Comparison of ENCODE assay signal across 24 cellular contexts in the genomic region with DNA sequence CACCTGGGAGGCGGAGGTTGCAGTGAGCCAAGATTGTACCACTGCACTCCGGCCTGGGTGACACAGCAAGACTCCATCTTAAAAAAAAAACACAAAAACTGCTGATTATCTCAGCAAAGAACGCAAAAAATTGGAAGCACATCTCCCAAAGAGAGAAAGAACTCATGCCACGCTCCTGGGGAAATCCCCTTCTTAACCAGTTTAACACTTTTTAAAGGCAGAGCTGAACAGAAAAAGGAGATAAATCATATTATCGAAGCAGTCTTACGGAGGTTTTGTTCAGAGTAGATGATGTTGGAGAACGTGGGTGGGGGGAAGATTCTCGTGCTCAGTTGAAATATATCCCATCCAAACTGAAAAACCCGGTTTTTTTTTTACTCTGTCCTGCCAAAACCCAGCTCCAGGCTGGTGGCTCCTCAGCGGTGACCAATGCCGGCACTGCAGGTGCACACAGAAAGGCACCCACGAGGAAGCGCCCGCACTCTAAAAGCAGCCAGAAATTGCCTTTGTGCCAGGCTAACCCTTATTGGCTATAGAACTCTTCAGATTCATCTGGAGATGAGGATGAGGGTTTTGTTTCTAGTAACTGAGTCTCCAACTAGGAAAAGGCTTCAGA.
DNase-seq lines count a peak whose midpoint lies in the region; ATAC-seq and TF ChIP-seq lines count a peak whose summit lies in the region.
"Had no signal": no experiment of that assay in that cellular context is flagged by ENCODE, and none has a peak within 500 bp of the region (broad histone marks: within the 10 kb centered on the region; RNA-seq: fewer than 3 reads in every experiment).

No MANE protein-coding gene starts in this region.

- no peaks in the 10 kb centered on the region for H3K9me3 ChIP-seq in OCI-LY3 (ENCODE audit: insufficient read depth, low read length)
- H3K9me3 ChIP-seq: pancreas, sigmoid colon, SJCRH30, thoracic aorta had no signal

- H3K4me2 ChIP-seq in OCI-LY3 (ENCODE audit: low read length) = peak overlapping the region; percentile 100

- peaks cover 37% of the 10 kb centered on the region for H3K4me1 ChIP-seq in OCI-LY3 (ENCODE audit: low read length)
- H3K4me1 ChIP-seq: pancreas, sigmoid colon had no signal

- peak overlapping the region; percentile 73 for H3K27ac ChIP-seq in OCI-LY3 (ENCODE audit: low read length)
- H3K27ac ChIP-seq: GM23248, pancreas, sigmoid colon, SJCRH30, thoracic aorta had no signal

- H3K27ac Mint-ChIP-seq in activated CD4-positive, alpha-beta memory T cell treated with anti-CD3 and anti-CD28 coated beads for 36 hours = peak overlapping the region; percentile 74
- no peak overlapping the region for H3K27ac Mint-ChIP-seq in activated CD4-positive, alpha-beta memory T cell treated with anti-CD3 and anti-CD28 coated beads, Interleukin-2, amount 10 ng/mL, durations not matched to agents 7 days and 5 days
- H3K27ac Mint-ChIP-seq in activated naive CD4-positive, alpha-beta T cell treated with anti-CD3 and anti-CD28 coated beads, Interleukin-2, amount 50 U/mL, for 72 hours = peak overlapping the region in 1 of 2 donors; percentile 83
- peak overlapping the region; percentile 71 for H3K27ac Mint-ChIP-seq in stimulated activated memory B cell treated with anti-CD40 and anti-IgM and Interleukin-4, amounts not matched to agents 10 μg/mL and 1 μg/mL and 100 μg/mL, for 72 hours

- no peaks in the 10 kb centered on the region for H3K9me3 Mint-ChIP-seq in activated CD4-positive, alpha-beta memory T cell treated with anti-CD3 and anti-CD28 coated beads for 36 hours
- peaks cover 3% of the 10 kb centered on the region for H3K9me3 Mint-ChIP-seq in activated CD4-positive, alpha-beta memory T cell treated with anti-CD3 and anti-CD28 coated beads, Interleukin-2, amount 10 ng/mL, durations not matched to agents 7 days and 5 days
- peaks cover 4 to 10% of the 10 kb centered on the region in 2 donors for H3K9me3 Mint-ChIP-seq in activated naive CD4-positive, alpha-beta T cell treated with anti-CD3 and anti-CD28 coated beads, Interleukin-2, amount 50 U/mL, for 72 hours
- no peaks in the 10 kb centered on the region for H3K9me3 Mint-ChIP-seq in stimulated activated memory B cell treated with anti-CD40 and anti-IgM and Interleukin-4, amounts not matched to agents 10 μg/mL and 1 μg/mL and 100 μg/mL, for 72 hours

- no peaks in the 10 kb centered on the region for H3K27me3 Mint-ChIP-seq in activated CD4-positive, alpha-beta memory T cell treated with anti-CD3 and anti-CD28 coated beads for 36 hours
- H3K27me3 Mint-ChIP-seq in activated CD4-positive, alpha-beta memory T cell treated with anti-CD3 and anti-CD28 coated beads, Interleukin-2, amount 10 ng/mL, durations not matched to agents 7 days and 5 days = no peaks in the 10 kb centered on the region
- peaks cover 9% of the 10 kb centered on the region for H3K27me3 Mint-ChIP-seq in stimulated activated memory B cell treated with anti-CD40 and anti-IgM and Interleukin-4, amounts not matched to agents 10 μg/mL and 1 μg/mL and 100 μg/mL, for 72 hours

- TF ChIP-seq CTCF in OCI-LY3 (IDR thresholded peaks at IDR 0.05; ENCODE audit: low read depth, low read length) = no peak

- H4K20me1 ChIP-seq in OCI-LY3 (ENCODE audit: insufficient read depth, low read length) = no peaks in the 10 kb centered on the region

- peak overlapping the region; percentile 16; the same call in 1 of the 2 replicates for H3K9ac ChIP-seq in OCI-LY3 (ENCODE audit: low read length)
- H3K9ac ChIP-seq: GM23248 had no signal

- peak; percentile 28 to 34 for ATAC-seq in activated naive CD4-positive, alpha-beta T cell treated with anti-CD3 and anti-CD28 coated beads, Interleukin-2, amount 50 U/mL, for 72 hours
- no peak for ATAC-seq in stimulated activated memory B cell treated with anti-CD40 and anti-IgM and Interleukin-4, amounts not matched to agents 10 μg/mL and 1 μg/mL and 100 μg/mL, for 72 hours
- ATAC-seq in HG02588 (IDR thresholded peaks at IDR 0.05; ENCODE audit: unreplicated experiment) (no peak), HG02610 (IDR thresholded peaks at IDR 0.05; ENCODE audit: unreplicated experiment) (no peak), HG03097 (IDR thresholded peaks at IDR 0.05; ENCODE audit: low FRiP score, unreplicated experiment) (no peak)

- no peaks in the 10 kb centered on the region for H3K36me3 Mint-ChIP-seq in activated CD4-positive, alpha-beta memory T cell treated with anti-CD3 and anti-CD28 coated beads for 36 hours
- H3K36me3 Mint-ChIP-seq in activated CD4-positive, alpha-beta memory T cell treated with anti-CD3 and anti-CD28 coated beads, Interleukin-2, amount 10 ng/mL, durations not matched to agents 7 days and 5 days (ENCODE audit: low read depth) = peaks cover 3% of the 10 kb centered on the region
- H3K36me3 Mint-ChIP-seq in activated naive CD4-positive, alpha-beta T cell treated with anti-CD3 and anti-CD28 coated beads, Interleukin-2, amount 50 U/mL, for 72 hours = peaks cover 0 to 13% of the 10 kb centered on the region in 2 donors
- H3K36me3 Mint-ChIP-seq in stimulated activated memory B cell treated with anti-CD40 and anti-IgM and Interleukin-4, amounts not matched to agents 10 μg/mL and 1 μg/mL and 100 μg/mL, for 72 hours = no peaks in the 10 kb centered on the region
- H3K36me3 Mint-ChIP-seq: naive B cell had no signal

- CTCF ChIA-PET in activated CD4-positive, alpha-beta memory T cell treated with anti-CD3 and anti-CD28 coated beads for 36 hours (lab: Charles Lee) = interaction anchor here (0.6 to 3.3 kb wide), 5 partner anchors 9 to 673 kb away, joined by 3 to 17 read pairs (median 9); no protein-coding TSS in a partner anchor
- CTCF ChIA-PET in activated CD4-positive, alpha-beta memory T cell treated with anti-CD3 and anti-CD28 coated beads, Interleukin-2, amount 10 ng/mL, durations not matched to agents 7 days and 5 days (lab: Charles Lee) = interaction anchor here (0.8 to 2.9 kb wide), 3 partner anchors 11 to 171 kb away, joined by 3 to 13 read pairs (median 3); no protein-coding TSS in a partner anchor

- peak overlapping the region; percentile 62 for H3K4me3 ChIP-seq in OCI-LY3 (ENCODE audit: low read length)
- H3K4me3 ChIP-seq: GM23248, pancreas, sigmoid colon, SJCRH30, thoracic aorta had no signal

- no peaks in the 10 kb centered on the region for H3K79me2 ChIP-seq in OCI-LY3 (ENCODE audit: low read length)

- DNase-seq in activated CD4-positive, alpha-beta memory T cell treated with anti-CD3 and anti-CD28 coated beads for 36 hours = peak; percentile 30
- DNase-seq in activated CD4-positive, alpha-beta memory T cell treated with anti-CD3 and anti-CD28 coated beads, Interleukin-2, amount 10 ng/mL, durations not matched to agents 7 days and 5 days = no peak
- DNase-seq in activated naive CD4-positive, alpha-beta T cell treated with anti-CD3 and anti-CD28 coated beads, Interleukin-2, amount 50 U/mL, for 72 hours (ENCODE audit: low spot score in 2 of 2) = peak in 1 of 2 donors; percentile 58
- DNase-seq: activated CD4-positive, alpha-beta T cell treated with anti-CD3 and anti-CD28 coated beads, Interleukin-2, amount 50 U/mL, for 1 hour; activated effector memory CD4-positive, alpha-beta T cell treated with anti-CD3 and anti-CD28 coated beads, Interleukin-2, amount 50 U/mL, for 16 hours; COR-L47; dermis blood vessel endothelial cell; EL; foreskin fibroblast; GM23248; hypothalamus; NCI-H1105 treated with DMSO at 0.1 percent for 48 hours; NCI-H2107; NCI-H524 treated with DMSO at 0.1 percent for 48 hours; pancreas; sigmoid colon; SJCRH30 had no signal

- H2AFZ ChIP-seq in OCI-LY3 (ENCODE audit: low read depth, low read length) = peak overlapping the region; percentile 22; the same call in 1 of the 2 replicates
- H2AFZ ChIP-seq: GM23248 had no signal

- peaks cover 53% of the 10 kb centered on the region for H3K4me1 Mint-ChIP-seq in activated CD4-positive, alpha-beta memory T cell treated with anti-CD3 and anti-CD28 coated beads for 36 hours (ENCODE audit: low read depth)
- H3K4me1 Mint-ChIP-seq in activated CD4-positive, alpha-beta memory T cell treated with anti-CD3 and anti-CD28 coated beads, Interleukin-2, amount 10 ng/mL, durations not matched to agents 7 days and 5 days = peaks cover 36% of the 10 kb centered on the region
- H3K4me1 Mint-ChIP-seq in stimulated activated memory B cell treated with anti-CD40 and anti-IgM and Interleukin-4, amounts not matched to agents 10 μg/mL and 1 μg/mL and 100 μg/mL, for 72 hours = peaks cover 42% of the 10 kb centered on the region

- peak overlapping the region; percentile 57 for H3K4me3 Mint-ChIP-seq in activated CD4-positive, alpha-beta memory T cell treated with anti-CD3 and anti-CD28 coated beads for 36 hours
- H3K4me3 Mint-ChIP-seq in activated CD4-positive, alpha-beta memory T cell treated with anti-CD3 and anti-CD28 coated beads, Interleukin-2, amount 10 ng/mL, durations not matched to agents 7 days and 5 days = no peak overlapping the region
- H3K4me3 Mint-ChIP-seq in stimulated activated memory B cell treated with anti-CD40 and anti-IgM and Interleukin-4, amounts not matched to agents 10 μg/mL and 1 μg/mL and 100 μg/mL, for 72 hours = no peak overlapping the region

- peaks cover 6% of the 10 kb centered on the region; the same call in 1 of the 2 replicates for H3K27me3 ChIP-seq in OCI-LY3 (ENCODE audit: low read depth, low read length)
- H3K27me3 ChIP-seq: pancreas, sigmoid colon, SJCRH30 had no signal

- intact Hi-C loops in activated CD4-positive, alpha-beta memory T cell treated with anti-CD3 and anti-CD28 coated beads for 36 hours (cut with micrococcal nuclease) = loop anchor here (1.0 kb wide), 1 partner anchor 76 kb away; no protein-coding TSS in a partner anchor

- POLR2A ChIA-PET in activated CD4-positive, alpha-beta memory T cell treated with anti-CD3 and anti-CD28 coated beads for 36 hours (lab: Charles Lee) = interaction anchor here (0.5 to 1.1 kb wide), 3 partner anchors 23 to 856 kb away, joined by 3 to 4 read pairs (median 3); no protein-coding TSS in a partner anchor
- POLR2A ChIA-PET in activated CD4-positive, alpha-beta memory T cell treated with anti-CD3 and anti-CD28 coated beads, Interleukin-2, amount 10 ng/mL, durations not matched to agents 7 days and 5 days (lab: Charles Lee) = interaction anchor here (0.8 to 1.7 kb wide), 5 partner anchors 15 to 303 kb away, joined by 3 to 4 read pairs (median 3); no protein-coding TSS in a partner anchor

- no peaks in the 10 kb centered on the region for H3K36me3 ChIP-seq in OCI-LY3 (replicated peaks; ENCODE audit: low read depth, low read length)
- H3K36me3 ChIP-seq: pancreas, sigmoid colon, SJCRH30, thoracic aorta had no signal

Comparison
In these comparisons a context has a peak if more than half of its experiments do, and no peak if none do; other contexts are left out.
1. ATAC-seq: peak in activated naive CD4-positive, alpha-beta T cell treated with anti-CD3 and anti-CD28 coated beads, Interleukin-2, amount 50 U/mL, for 72 hours (2 of 2); none in stimulated activated memory B cell treated with anti-CD40 and anti-IgM and Interleukin-4, amounts not matched to agents 10 μg/mL and 1 μg/mL and 100 μg/mL, for 72 hours (single experiment), HG02588 (single experiment), HG02610 (single experiment) and HG03097 (single experiment).